13 cellular contexts compared by ENCODE assay signal in genomic region chr14:53946404-53947400, GRCh38. TPM values are rescaled to one million over a fixed set of nuclear protein-coding genes. Genes with fewer than 3 reads are reported as not detected.
A peak's percentile ranks its signal among the peaks of the same experiment; 100 is the strongest.
DNase-seq lines count a peak whose midpoint lies in the region; ATAC-seq and TF ChIP-seq lines count a peak whose summit lies in the region.
"Had no signal": no experiment of that assay in that cellular context is flagged by ENCODE, and none has a peak within 500 bp of the region (broad histone marks: within the 10 kb centered on the region; RNA-seq: fewer than 3 reads in every experiment).

No MANE protein-coding gene starts in this region.

- ATAC-seq in GM19351 (IDR thresholded peaks at IDR 0.05; ENCODE audit: unreplicated experiment): no peak
- no peak for ATAC-seq in GM18505 (IDR thresholded peaks at IDR 0.05; ENCODE audit: unreplicated experiment)
- no peak for ATAC-seq in HG02973 (IDR thresholded peaks at IDR 0.05; ENCODE audit: unreplicated experiment)
- ATAC-seq in HG03097 (IDR thresholded peaks at IDR 0.05; ENCODE audit: low FRiP score, unreplicated experiment): no peak

- H3K36me3 ChIP-seq in ascending aorta (peaks cover 13 to 25% of the 10 kb centered on the region in 2 donors), prostate gland (no peaks in the 10 kb centered on the region)
- H3K36me3 ChIP-seq: SJSA1 had no signal

- H3K27ac ChIP-seq in ascending aorta: no peak overlapping the region
- no peak overlapping the region for H3K27ac ChIP-seq in prostate gland
- H3K27ac ChIP-seq: KMS-11, SJSA1 had no signal

- in situ Hi-C loops in GM13976 (cut with MboI; ENCODE audit: low sequenced_read_pairs, unreplicated experiment): no loop called here

- H3K9me3 ChIP-seq in ascending aorta: no peaks in the 10 kb centered on the region
- H3K9me3 ChIP-seq in iPS-18c (ENCODE audit: control insufficient read depth, insufficient read depth, low read length): no peaks in the 10 kb centered on the region
- H3K9me3 ChIP-seq in prostate gland: no peaks in the 10 kb centered on the region
- H3K9me3 ChIP-seq: SJSA1 had no signal

- H3K4me1 ChIP-seq in ascending aorta: peaks cover 0 to 3% of the 10 kb centered on the region in 2 donors
- H3K4me1 ChIP-seq in prostate gland (replicated peaks): no peaks in the 10 kb centered on the region
- H3K4me1 ChIP-seq: SJSA1 had no signal

- TF ChIP-seq CTCF in GM13976 (IDR thresholded peaks at IDR 0.05; ENCODE audit: borderline replicate concordance, control extremely low read depth, extremely low read depth, insufficient read depth, missing control alignments): peak; percentile 13
- no peak for TF ChIP-seq CTCF in ascending aorta (IDR thresholded peaks at IDR 0.05)
- no peak for TF ChIP-seq CTCF in prostate gland (IDR thresholded peaks at IDR 0.05)

- H3K4me3 ChIP-seq in ascending aorta (peak overlapping the region; percentile 52 to 62), iPS-18c (ENCODE audit: insufficient read depth, low read depth, low read length) (peak overlapping the region; percentile 51), prostate gland (peak overlapping the region; percentile 12 to 24)
- H3K4me3 ChIP-seq: SJSA1 had no signal

- TF ChIP-seq POLR2A in prostate gland (IDR thresholded peaks at IDR 0.05) (no peak), GM18505 (IDR thresholded peaks at IDR 0.05; ENCODE audit: borderline replicate concordance, extremely low read depth, insufficient read depth, insufficient read length) (no peak)

- WGBS in prostate gland: 44% methylated on average over 61 of the region's 75 CpGs

- DNase-seq in GM13976 (ENCODE audit: low spot score) (peak; percentile 49), ascending aorta (ENCODE audit: low spot score in 2 of 2) (no peak), prostate gland (ENCODE audit: low spot score) (no peak)
- DNase-seq: activated naive CD8-positive, alpha-beta T cell treated with anti-CD3 and anti-CD28 coated beads, Interleukin-2, amount 10 ng/mL, durations not matched to agents 7 days and 5 days; CD8-positive, alpha-beta memory T cell had no signal

- no peaks in the 10 kb centered on the region for H3K27me3 ChIP-seq in ascending aorta
- H3K27me3 ChIP-seq in prostate gland (replicated peaks; ENCODE audit: insufficient read depth): no peaks in the 10 kb centered on the region

- intact Hi-C loops in ascending aorta (cut with DNase I) (no loop called here), prostate gland (cut with DNase I) (no loop called here)

RNA-seq across cellular contexts. Expression of gene BMP4, which starts 9.9 kb away (rescaled TPM):
- total RNA-seq in ascending aorta (33.1 TPM), prostate gland (10 to 100 TPM in 1 of 2 donors, 1 to 10 TPM in 1; 8.8 to 11.2 TPM)
- total RNA-seq: mononuclear cell had no signal
